15 cellular contexts compared by ENCODE assay signal in genomic region chr7:9231683-9232082, GRCh38.
A peak's percentile ranks its signal among the peaks of the same experiment; 100 is the strongest.
DNase-seq lines count a peak whose midpoint lies in the region; ATAC-seq lines count a peak whose summit lies in the region.
"Had no signal": no experiment of that assay in that cellular context is flagged by ENCODE, and none has a peak within 500 bp of the region (broad histone marks: within the 10 kb centered on the region; RNA-seq: fewer than 3 reads in every experiment).

No MANE protein-coding gene starts in this region.

- DNase-seq in NCI-H2171 treated with DMSO at 0.1 percent for 48 hours (lab: John Stamatoyannopoulos, UW), result peak; percentile 20
- no peak for DNase-seq in NCI-H2171 (lab: John Stamatoyannopoulos, UW)
- DNase-seq in NCI-H69 (lab: John Stamatoyannopoulos, UW), result peak; percentile 98
- peak; percentile 10 for DNase-seq in foreskin melanocyte
- DNase-seq in NCI-H226, result no peak
- DNase-seq: activated CD8-positive, alpha-beta memory T cell treated with anti-CD3 and anti-CD28 coated beads, Interleukin-2, amount 50 U/mL, for 4 hours; CD4-positive, alpha-beta memory T cell; effector memory CD8-positive, alpha-beta T cell; OCI-M1; stimulated activated naive B cell treated with anti-CD40 and anti-IgM and Interleukin-4, amounts not matched to agents 10 μg/mL and 1 μg/mL and 100 μg/mL, for 72 hours; upper lobe of right lung had no signal

- no peak for ATAC-seq in GM21515 (IDR thresholded peaks at IDR 0.05; ENCODE audit: unreplicated experiment)
- ATAC-seq in GM18867 (IDR thresholded peaks at IDR 0.05; ENCODE audit: unreplicated experiment), result no peak
- ATAC-seq in GM21367 (IDR thresholded peaks at IDR 0.05; ENCODE audit: unreplicated experiment), result no peak
- ATAC-seq: activated naive CD4-positive, alpha-beta T cell treated with anti-CD3 and anti-CD28 coated beads, Interleukin-2, amount 50 U/mL, for 72 hours; effector memory CD8-positive, alpha-beta T cell; stimulated activated naive B cell treated with anti-CD40 and anti-IgM and Interleukin-4, amounts not matched to agents 10 μg/mL and 1 μg/mL and 100 μg/mL, for 72 hours; upper lobe of right lung had no signal

Comparison
In these comparisons a context has a peak if more than half of its experiments do, and no peak if none do; other contexts are left out.
1. DNase-seq: peak in NCI-H2171 treated with DMSO at 0.1 percent for 48 hours (single experiment), NCI-H69 (single experiment) and foreskin melanocyte (single experiment); none in NCI-H2171 (single experiment) and NCI-H226 (single experiment).